Comparison of ENCODE assay signal across 8 cellular contexts in the genomic region with DNA sequence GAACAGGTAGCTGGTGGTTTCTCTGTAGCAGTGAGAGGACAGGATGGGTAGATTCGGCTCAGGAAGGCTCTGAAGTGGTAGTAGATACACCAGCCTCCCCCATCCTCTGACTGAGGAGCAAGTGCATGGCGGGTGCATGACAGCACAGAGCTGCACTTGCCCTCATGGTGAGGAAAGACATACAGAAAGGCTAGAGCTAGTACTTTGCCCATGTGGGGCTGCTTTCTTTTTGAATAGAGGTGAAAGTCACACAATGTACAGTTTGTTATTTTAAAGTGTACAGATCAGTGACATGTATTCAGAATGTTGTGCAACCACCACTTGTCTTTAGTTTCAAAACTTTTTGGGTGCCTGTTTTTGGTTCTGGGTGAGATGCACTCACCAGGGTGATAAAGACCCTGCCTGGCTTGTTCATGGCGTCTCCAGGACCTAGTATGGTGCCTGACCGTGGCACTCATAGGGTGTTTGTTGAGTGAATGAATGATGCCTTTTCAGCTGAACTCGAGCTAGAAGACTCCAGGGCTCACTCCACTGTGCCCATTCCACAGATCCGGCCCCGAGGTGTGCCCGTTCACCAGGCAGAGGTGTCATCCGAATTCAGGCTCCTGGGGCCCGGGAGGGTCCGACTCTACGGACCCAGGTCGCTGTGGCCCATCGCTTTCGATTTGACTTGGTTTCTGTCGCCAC. TPM values are rescaled to one million over a fixed set of nuclear protein-coding genes. Genes with fewer than 3 reads are reported as not detected.
DNase-seq lines count a peak whose midpoint lies in the region; ATAC-seq and TF ChIP-seq lines count a peak whose summit lies in the region.

No MANE protein-coding gene starts in this region.

- ATAC-seq in GM19351 (IDR thresholded peaks at IDR 0.05; ENCODE audit: unreplicated experiment) (peak; percentile 19), GM21360 (IDR thresholded peaks at IDR 0.05; ENCODE audit: unreplicated experiment) (no peak)

- peaks cover 13 to 29% of the 10 kb centered on the region in 2 donors for H3K4me1 ChIP-seq in neuronal stem cell (ENCODE audit: control insufficient read depth in 2 of 2, insufficient read depth in 1 of 2, low read depth in 1 of 2, low read length in 2 of 2)

- no peaks in the 10 kb centered on the region for H3K27me3 ChIP-seq in HL-60 (ENCODE audit: insufficient read depth, poor library complexity, severe bottlenecking)
- peaks cover 0 to 26% (median 3%) of the 10 kb centered on the region in 3 experiments for H3K27me3 ChIP-seq in neuronal stem cell (ENCODE audit: control insufficient read depth in 3 of 3, insufficient read depth in 3 of 3, low read depth in 1 of 3, low read length in 3 of 3)

- peak overlapping the region; percentile 44 for H3K18ac ChIP-seq in neuronal stem cell (ENCODE audit: low read length)

- no peaks in the 10 kb centered on the region for H3K9me3 ChIP-seq in neuronal stem cell (replicated peaks in 1 of 2; ENCODE audit: control insufficient read depth in 2 of 2, insufficient read depth in 1 of 2, low read depth in 1 of 2, low read length in 2 of 2)

- TF ChIP-seq CTCF in HL-60 (IDR thresholded peaks at IDR 0.05; ENCODE audit: insufficient read depth, low read length), result no peak
- TF ChIP-seq CTCF in coronary artery (IDR thresholded peaks at IDR 0.05), result no peak

- H3K36me3 ChIP-seq in neuronal stem cell (replicated peaks in 1 of 2; ENCODE audit: control insufficient read depth in 2 of 2, insufficient read depth in 2 of 2, low read length in 2 of 2), result no peaks in the 10 kb centered on the region

- H3K4ac ChIP-seq in neuronal stem cell (ENCODE audit: low read length), result no peak overlapping the region

- DNase-seq in HL-60 (ENCODE audit: low read depth in 1 of 2, low spot score in 1 of 2) (no peak), coronary artery (ENCODE audit: low spot score) (no peak), neuronal stem cell (ENCODE audit: low spot score) (no peak), globus pallidus (ENCODE audit: low spot score) (no peak), NCI-H345 treated with DMSO at 0.1 percent for 48 hours (lab: John Stamatoyannopoulos, UW; ENCODE audit: unreplicated experiment) (no peak), NCI-H1105 (lab: John Stamatoyannopoulos, UW) (no peak)

- H2AFZ ChIP-seq in neuronal stem cell (ENCODE audit: low read length), result no peak overlapping the region

- H2BK120ac ChIP-seq in neuronal stem cell (ENCODE audit: low read depth, low read length), result no peak overlapping the region

- no peak overlapping the region for H2BK5ac ChIP-seq in neuronal stem cell (ENCODE audit: low read length)

- WGBS in neuronal stem cell (ENCODE audit: extremely low coverage in 2 of 2, insufficient read length in 2 of 2, insufficient replicate concordance in 1 of 2), 2 donors, result no CpG with 5 or more reads among the region's 16 CpGs

- no peak overlapping the region for H2AK5ac ChIP-seq in neuronal stem cell (ENCODE audit: low read depth, low read length)

- H3K27ac ChIP-seq in HL-60 (replicated peaks) (peak overlapping the region; percentile 17), coronary artery (peak overlapping the region; percentile 83 to 96), neuronal stem cell (replicated peaks; ENCODE audit: low read length) (no peak overlapping the region)

- H4K91ac ChIP-seq in neuronal stem cell (ENCODE audit: low read depth, low read length, poor library complexity), result no peak overlapping the region

- no peak overlapping the region for H3K23ac ChIP-seq in neuronal stem cell (ENCODE audit: low read depth, low read length, poor library complexity)

- H4K8ac ChIP-seq in neuronal stem cell (ENCODE audit: low read depth, low read length), result no peak overlapping the region

- H3K9ac ChIP-seq in neuronal stem cell (ENCODE audit: low read depth, low read length, poor library complexity), result no peak overlapping the region

- H3K4me3 ChIP-seq in HL-60 (replicated peaks; ENCODE audit: insufficient read depth, low read length) (no peak overlapping the region), coronary artery (peak overlapping the region; percentile 92), neuronal stem cell (ENCODE audit: low read length in 2 of 2) (no peak overlapping the region)

- H2BK15ac ChIP-seq in neuronal stem cell (ENCODE audit: low read length), result no peak overlapping the region

- no peaks in the 10 kb centered on the region for H3K79me1 ChIP-seq in neuronal stem cell (ENCODE audit: low read depth, low read length)

- H3K4me2 ChIP-seq in neuronal stem cell (ENCODE audit: insufficient read depth, low read length, poor library complexity, severe bottlenecking), result peak overlapping the region; percentile 51

- H3K14ac ChIP-seq in neuronal stem cell (ENCODE audit: low read length), result peak overlapping the region; percentile 73

- H2BK12ac ChIP-seq in neuronal stem cell (ENCODE audit: low read length), result no peak overlapping the region

RNA-seq across cellular contexts. Expression of a gene that starts 0.4 kb away (rescaled TPM):
- polyA plus RNA-seq in neuronal stem cell (2013, experiment 1 of 2), result 5.7 TPM
- 5.8 TPM for polyA plus RNA-seq in neuronal stem cell (2013, experiment 2 of 2)

RNA-seq across cellular contexts. Expression of a gene that starts 6.4 kb away (rescaled TPM):
- 4.0 TPM for polyA plus RNA-seq in neuronal stem cell (2013, experiment 1 of 2)
- 4.0 TPM for polyA plus RNA-seq in neuronal stem cell (2013, experiment 2 of 2)

RNA-seq across cellular contexts. Expression of a gene that starts 11.7 kb away (rescaled TPM):
- 139 TPM for polyA plus RNA-seq in neuronal stem cell (2013, experiment 1 of 2)
- polyA plus RNA-seq in neuronal stem cell (2013, experiment 2 of 2), result 136 TPM

RNA-seq across cellular contexts. Expression of a gene that starts 18.7 kb away (rescaled TPM):
- polyA plus RNA-seq in neuronal stem cell (2013, experiment 1 of 2), result 12.2 TPM
- 12.6 TPM for polyA plus RNA-seq in neuronal stem cell (2013, experiment 2 of 2)

RNA-seq across cellular contexts. Expression of a gene that starts 22.5 kb away (rescaled TPM):
- polyA plus RNA-seq in neuronal stem cell (2013, experiment 1 of 2), result 22.7 TPM
- polyA plus RNA-seq in neuronal stem cell (2013, experiment 2 of 2), result 22.4 TPM
